9 cellular contexts compared by ENCODE assay signal in genomic region chr12:67988600-67988999, GRCh38. TPM values are rescaled to one million over a fixed set of nuclear protein-coding genes. Genes with fewer than 3 reads are reported as not detected.
DNase-seq lines count a peak whose midpoint lies in the region; ATAC-seq and TF ChIP-seq lines count a peak whose summit lies in the region.
"Had no signal": no experiment of that assay in that cellular context is flagged by ENCODE, and none has a peak within 500 bp of the region (broad histone marks: within the 10 kb centered on the region; RNA-seq: fewer than 3 reads in every experiment).

No MANE protein-coding gene starts in this region.

- peak overlapping the region; percentile 64 for H3K4me3 ChIP-seq in SU-DHL-6 (ENCODE audit: insufficient read depth, low read length, poor library complexity, severe bottlenecking)

- no peak overlapping the region for H2BK20ac ChIP-seq in H9 (ENCODE audit: low read depth, low read length, poor library complexity, severe bottlenecking)

- H3K4me2 ChIP-seq in SU-DHL-6 (ENCODE audit: low read depth, low read length, poor library complexity, severe bottlenecking) (peak overlapping the region; percentile 90), H9 (ENCODE audit: insufficient read depth, insufficient read length, low read length) (no peak overlapping the region)

- H3K27me3 Mint-ChIP-seq in H9 (ENCODE audit: low read depth) (no peaks in the 10 kb centered on the region), type B pancreatic cell (peaks cover 3% of the 10 kb centered on the region)

- no peak overlapping the region for H2BK120ac ChIP-seq in H9 (ENCODE audit: low read depth, low read length, poor library complexity, severe bottlenecking)

- H3K9me3 Mint-ChIP-seq in H9 (no peaks in the 10 kb centered on the region; a peak in 1 of 5 replicates), type B pancreatic cell (no peaks in the 10 kb centered on the region)

- H4K8ac ChIP-seq in H9 (replicated peaks; ENCODE audit: insufficient read length, low read depth, low read length): no peak overlapping the region

- H2BK12ac ChIP-seq in H9 (ENCODE audit: insufficient read length, low read depth, low read length): no peak overlapping the region

- H2BK15ac ChIP-seq in H9 (ENCODE audit: low read depth, low read length): no peak overlapping the region

- ATAC-seq in GM18502 (IDR thresholded peaks at IDR 0.05; ENCODE audit: poor library complexity, unreplicated experiment) (peak; percentile 72), GM19463 (IDR thresholded peaks at IDR 0.05; ENCODE audit: unreplicated experiment) (peak; percentile 61), HG03060 (IDR thresholded peaks at IDR 0.05; ENCODE audit: low read depth, unreplicated experiment) (peak; percentile 64)

- no peak overlapping the region for H3K14ac ChIP-seq in H9 (ENCODE audit: insufficient read depth, low read length)

- no peak overlapping the region for H3K4ac ChIP-seq in H9 (ENCODE audit: low read depth, low read length)

- TF ChIP-seq CTCF in SU-DHL-6 (IDR thresholded peaks at IDR 0.05; ENCODE audit: insufficient read depth, low read length, poor library complexity, severe bottlenecking) (no peak), H9 (conservative IDR thresholded peaks at IDR 0.05) (no peak), type B pancreatic cell (conservative IDR thresholded peaks at IDR 0.05) (no peak)

- H3K9ac ChIP-seq in SU-DHL-6 (ENCODE audit: low read length) (peak overlapping the region; percentile 73), H9 (ENCODE audit: extremely low read depth, insufficient read length, low read length) (no peak overlapping the region)
- H3K9ac ChIP-seq: parathyroid adenoma had no signal

- H3K9me2 ChIP-seq in SU-DHL-6 (replicated peaks; ENCODE audit: insufficient read depth, low read length): no peaks in the 10 kb centered on the region

- H3K79me2 ChIP-seq in SU-DHL-6 (ENCODE audit: insufficient read depth, low read length) (peaks cover 43% of the 10 kb centered on the region), H9 (ENCODE audit: insufficient read depth, low read length) (no peaks in the 10 kb centered on the region)
- H3K79me2 ChIP-seq: parathyroid adenoma had no signal

- H3F3A ChIP-seq in SU-DHL-6 (ENCODE audit: insufficient read depth): peaks cover 35% of the 10 kb centered on the region

- H3K23ac ChIP-seq in H9 (ENCODE audit: insufficient read length, low read depth, low read length): no peak overlapping the region

- no peak overlapping the region for H4K5ac ChIP-seq in H9 (ENCODE audit: insufficient read length, low read depth, low read length)

- no peaks in the 10 kb centered on the region for H3K27me3 ChIP-seq in SU-DHL-6 (ENCODE audit: low read length)
- no peaks in the 10 kb centered on the region for H3K27me3 ChIP-seq in H9 (ENCODE audit: insufficient read depth, low read length)

- no peaks in the 10 kb centered on the region for H3K23me2 ChIP-seq in H9 (ENCODE audit: insufficient read length, low read depth, low read length, poor library complexity, severe bottlenecking)

- H3K27ac Mint-ChIP-seq in H9: no peak overlapping the region
- no peak overlapping the region for H3K27ac Mint-ChIP-seq in type B pancreatic cell

- H3K9me3 ChIP-seq in SU-DHL-6 (ENCODE audit: insufficient read depth, low read length): no peaks in the 10 kb centered on the region
- no peaks in the 10 kb centered on the region for H3K9me3 ChIP-seq in H9 (ENCODE audit: control insufficient read depth, low read depth, low read length)

- H2BK5ac ChIP-seq in H9 (ENCODE audit: insufficient read length, low read length): no peak overlapping the region

- H3K27ac ChIP-seq in SU-DHL-6 (ENCODE audit: low read depth, low read length) (peak overlapping the region; percentile 97), H9 (ENCODE audit: insufficient read length, low read depth, low read length) (no peak overlapping the region)
- H3K27ac ChIP-seq: parathyroid adenoma had no signal

- no peak overlapping the region for H3K4me3 Mint-ChIP-seq in H9
- H3K4me3 Mint-ChIP-seq in type B pancreatic cell: no peak overlapping the region

- no peak overlapping the region for H2AK5ac ChIP-seq in H9 (ENCODE audit: insufficient read length, low read length)

- peaks cover 3 to 4% of the 10 kb centered on the region in 2 experiments; a peak in 1 of 4 replicates for H3K4me1 Mint-ChIP-seq in H9
- no peaks in the 10 kb centered on the region for H3K4me1 Mint-ChIP-seq in type B pancreatic cell (ENCODE audit: unreplicated experiment)

- peak overlapping the region; percentile 22 for H2AFZ ChIP-seq in SU-DHL-6 (ENCODE audit: low read depth, low read length, severe bottlenecking)
- no peak overlapping the region for H2AFZ ChIP-seq in H9 (ENCODE audit: low read length)
- H2AFZ ChIP-seq: parathyroid adenoma had no signal

- peaks cover 8% of the 10 kb centered on the region; the same call in 1 of the 2 replicates for H3K36me3 ChIP-seq in SU-DHL-6 (ENCODE audit: low read length)

- WGBS in H9 (ENCODE audit: extremely low coverage, insufficient read length, low lambda C conversion rate): no CpG with 5 or more reads among the region's 1 CpG

- H4K20me1 ChIP-seq in SU-DHL-6 (ENCODE audit: low read depth, low read length) (no peaks in the 10 kb centered on the region), H9 (ENCODE audit: control insufficient read depth, insufficient read depth, insufficient read length) (no peaks in the 10 kb centered on the region)

- H3K18ac ChIP-seq in H9 (ENCODE audit: insufficient read length, low read depth, low read length): no peak overlapping the region

- no peaks in the 10 kb centered on the region for H3K79me1 ChIP-seq in H9 (ENCODE audit: insufficient read depth, low read depth, low read length, poor library complexity, severe bottlenecking)

- no peak overlapping the region for H3T11ph ChIP-seq in H9 (ENCODE audit: low read length)

- no peak overlapping the region for H4K91ac ChIP-seq in H9 (ENCODE audit: insufficient read length, low read depth, low read length)

- H3K4me1 ChIP-seq in H9 (ENCODE audit: insufficient read depth, low read length): no peaks in the 10 kb centered on the region
- H3K4me1 ChIP-seq: parathyroid adenoma had no signal

- no peak overlapping the region for H3K56ac ChIP-seq in H9 (ENCODE audit: insufficient read length, low read depth, low read length)

- H3K36me3 Mint-ChIP-seq in H9 (ENCODE audit: insufficient read depth in 1 of 3, low read depth in 3 of 3) (no peaks in the 10 kb centered on the region), type B pancreatic cell (no peaks in the 10 kb centered on the region)

- DNase-seq in 8988T: no peak
- no peak for DNase-seq in H9
- DNase-seq in type B pancreatic cell (ENCODE audit: extremely low spot score, unreplicated experiment): no peak
- DNase-seq in activated CD4-positive, alpha-beta T cell treated with anti-CD3 and anti-CD28 coated beads for 1 hour: no peak

RNA-seq across cellular contexts. Expression of gene IFNG-AS1, which starts 0.6 kb away (rescaled TPM):
- total RNA-seq in H9 (2021): not detected in 2 replicates
- total RNA-seq in type B pancreatic cell (ENCODE audit: low replicate concordance): not detected in 2 replicates
